In genomic region chr10:63256047-63256773, GRCh38 we compare ENCODE assay signal across 9 cellular contexts.
A peak's percentile ranks its signal among the peaks of the same experiment; 100 is the strongest.
DNase-seq lines count a peak whose midpoint lies in the region; ATAC-seq and TF ChIP-seq lines count a peak whose summit lies in the region.
"Had no signal": no experiment of that assay in that cellular context is flagged by ENCODE, and none has a peak within 500 bp of the region (broad histone marks: within the 10 kb centered on the region; RNA-seq: fewer than 3 reads in every experiment).

No MANE protein-coding gene starts in this region.

- POLR2A ChIA-PET in WTC11 (lab: Charles Lee) = interaction anchor here (2.2 kb wide), 1 partner anchor 13 kb away, joined by 8 read pairs; no protein-coding TSS in a partner anchor

- no peaks in the 10 kb centered on the region for H3K9me3 Mint-ChIP-seq in activated naive CD4-positive, alpha-beta T cell treated with anti-CD3 and anti-CD28 coated beads for 36 hours
- peaks cover 1% of the 10 kb centered on the region for H3K9me3 Mint-ChIP-seq in activated naive CD4-positive, alpha-beta T cell treated with anti-CD3 and anti-CD28 coated beads, Interleukin-2, amount 10 ng/mL, durations not matched to agents 7 days and 5 days
- H3K9me3 Mint-ChIP-seq in WTC11 = no peaks in the 10 kb centered on the region
- H3K9me3 Mint-ChIP-seq: T-helper 1 cell treated with Interleukin-12 subunit alpha and Interleukin-12 subunit beta and Interleukin-4 antibody, amounts not matched to agents 30 μg/mL and 1 μg/mL, for 36 hours had no signal

- ATAC-seq in WTC11 (no peak), upper lobe of left lung (ENCODE audit: low FRiP score in 2 of 2) (peak in 1 of 2 donors; percentile 84), GM19463 (IDR thresholded peaks at IDR 0.05; ENCODE audit: unreplicated experiment) (no peak)

- TF ChIP-seq CTCF in WTC11 (IDR thresholded peaks at IDR 0.05) (no peak), right atrium auricular region (IDR thresholded peaks at IDR 0.05) (no peak), upper lobe of left lung (IDR thresholded peaks at IDR 0.05) (no peak)

- H3K27me3 ChIP-seq in right atrium auricular region = no peaks in the 10 kb centered on the region
- H3K27me3 ChIP-seq in upper lobe of left lung = no peaks in the 10 kb centered on the region

- no peak overlapping the region for H3K4me3 Mint-ChIP-seq in activated naive CD4-positive, alpha-beta T cell treated with anti-CD3 and anti-CD28 coated beads for 36 hours
- no peak overlapping the region for H3K4me3 Mint-ChIP-seq in activated naive CD4-positive, alpha-beta T cell treated with anti-CD3 and anti-CD28 coated beads, Interleukin-2, amount 10 ng/mL, durations not matched to agents 7 days and 5 days
- peak overlapping the region; percentile 28 for H3K4me3 Mint-ChIP-seq in WTC11
- H3K4me3 Mint-ChIP-seq: T-helper 1 cell treated with Interleukin-12 subunit alpha and Interleukin-12 subunit beta and Interleukin-4 antibody, amounts not matched to agents 30 μg/mL and 1 μg/mL, for 36 hours had no signal

- CTCF ChIA-PET in activated naive CD4-positive, alpha-beta T cell treated with anti-CD3 and anti-CD28 coated beads for 36 hours (lab: Charles Lee) = interaction anchor here (1.0 to 1.4 kb wide), 3 partner anchors 13 to 20 kb away, joined by 3 to 4 read pairs (median 3); no protein-coding TSS in a partner anchor
- CTCF ChIA-PET in activated naive CD4-positive, alpha-beta T cell treated with anti-CD3 and anti-CD28 coated beads, Interleukin-2, amount 10 ng/mL, durations not matched to agents 7 days and 5 days (lab: Charles Lee) = interaction anchor here (0.7 to 1.4 kb wide), 2 partner anchors 11 to 89 kb away, joined by 3 to 4 read pairs; no protein-coding TSS in a partner anchor
- CTCF ChIA-PET in WTC11 (lab: Charles Lee) = interaction anchor here (0.9 kb wide), 2 partner anchors 21 to 464 kb away, joined by 3 to 4 read pairs; no protein-coding TSS in a partner anchor

- H3K27me3 Mint-ChIP-seq in activated naive CD4-positive, alpha-beta T cell treated with anti-CD3 and anti-CD28 coated beads for 36 hours (ENCODE audit: low read depth) = no peaks in the 10 kb centered on the region
- H3K27me3 Mint-ChIP-seq in activated naive CD4-positive, alpha-beta T cell treated with anti-CD3 and anti-CD28 coated beads, Interleukin-2, amount 10 ng/mL, durations not matched to agents 7 days and 5 days = no peaks in the 10 kb centered on the region
- no peaks in the 10 kb centered on the region for H3K27me3 Mint-ChIP-seq in WTC11 (ENCODE audit: low read depth)

- no peaks in the 10 kb centered on the region for H3K9me3 ChIP-seq in right atrium auricular region
- H3K9me3 ChIP-seq in upper lobe of left lung = no peaks in the 10 kb centered on the region

- 22 to 28% methylated on average over 3 of the region's 3 CpGs for WGBS in upper lobe of left lung, 2 donors

- H3K4me3 ChIP-seq in right atrium auricular region (no peak overlapping the region), upper lobe of left lung (no peak overlapping the region)

- intact Hi-C loops in activated naive CD4-positive, alpha-beta T cell treated with anti-CD3 and anti-CD28 coated beads for 36 hours (cut with micrococcal nuclease) = no loop called here

- peaks cover 84% of the 10 kb centered on the region for H3K4me1 Mint-ChIP-seq in activated naive CD4-positive, alpha-beta T cell treated with anti-CD3 and anti-CD28 coated beads for 36 hours (ENCODE audit: low read depth)
- peaks cover 47% of the 10 kb centered on the region for H3K4me1 Mint-ChIP-seq in activated naive CD4-positive, alpha-beta T cell treated with anti-CD3 and anti-CD28 coated beads, Interleukin-2, amount 10 ng/mL, durations not matched to agents 7 days and 5 days
- peaks cover 73% of the 10 kb centered on the region for H3K4me1 Mint-ChIP-seq in WTC11

- no peak for TF ChIP-seq EP300 in upper lobe of left lung (IDR thresholded peaks at IDR 0.05)

- TF ChIP-seq POLR2A in upper lobe of left lung (IDR thresholded peaks at IDR 0.05) = no peak

- no peak for DNase-seq in activated naive CD4-positive, alpha-beta T cell treated with anti-CD3 and anti-CD28 coated beads for 36 hours
- no peak for DNase-seq in activated naive CD4-positive, alpha-beta T cell treated with anti-CD3 and anti-CD28 coated beads, Interleukin-2, amount 10 ng/mL, durations not matched to agents 7 days and 5 days
- no peak for DNase-seq in WTC11 (ENCODE audit: low spot score)
- DNase-seq in right atrium auricular region (ENCODE audit: low spot score) = no peak
- no peak for DNase-seq in upper lobe of left lung
- no peak for DNase-seq in cerebellar nuclear complex (lab: John Stamatoyannopoulos, UW)
- no peak for DNase-seq in islet precursor cell

- H3K27ac ChIP-seq in right atrium auricular region (peak overlapping the region; percentile 32 to 65), upper lobe of left lung (peak overlapping the region; percentile 32 to 67 (median 54))

- H3K4me1 ChIP-seq in right atrium auricular region (peaks cover 0 to 75% of the 10 kb centered on the region in 2 donors), upper lobe of left lung (peaks cover 46 to 68% (median 61%) of the 10 kb centered on the region in 4 donors)

- H3K36me3 ChIP-seq in right atrium auricular region (peaks cover 12% of the 10 kb centered on the region), upper lobe of left lung (peaks cover 0 to 5% (median 0%) of the 10 kb centered on the region in 4 donors)

- H3K36me3 Mint-ChIP-seq in activated naive CD4-positive, alpha-beta T cell treated with anti-CD3 and anti-CD28 coated beads for 36 hours (ENCODE audit: low read depth) = peaks cover 26% of the 10 kb centered on the region
- H3K36me3 Mint-ChIP-seq in activated naive CD4-positive, alpha-beta T cell treated with anti-CD3 and anti-CD28 coated beads, Interleukin-2, amount 10 ng/mL, durations not matched to agents 7 days and 5 days = peaks cover 55% of the 10 kb centered on the region
- H3K36me3 Mint-ChIP-seq in WTC11 = peaks cover 39% of the 10 kb centered on the region

- peak overlapping the region; percentile 53 for H3K27ac Mint-ChIP-seq in activated naive CD4-positive, alpha-beta T cell treated with anti-CD3 and anti-CD28 coated beads for 36 hours
- no peak overlapping the region for H3K27ac Mint-ChIP-seq in activated naive CD4-positive, alpha-beta T cell treated with anti-CD3 and anti-CD28 coated beads, Interleukin-2, amount 10 ng/mL, durations not matched to agents 7 days and 5 days
- peak overlapping the region; percentile 84 for H3K27ac Mint-ChIP-seq in WTC11
- H3K27ac Mint-ChIP-seq: T-helper 1 cell treated with Interleukin-12 subunit alpha and Interleukin-12 subunit beta and Interleukin-4 antibody, amounts not matched to agents 30 μg/mL and 1 μg/mL, for 36 hours had no signal

TF ChIP-seq in WTC11, 78 proteins besides CTCF, POLR2A, EP300 and RAD21 (continues in another document):
- TF ChIP-seq HMGA2 (CRISPR knock-in tag; IDR thresholded peaks at IDR 0.05) (no peak), MYBL2 (CRISPR knock-in tag; IDR thresholded peaks at IDR 0.05) (no peak), GABPB1 (CRISPR knock-in tag; IDR thresholded peaks at IDR 0.05) (no peak), RELA (CRISPR knock-in tag; IDR thresholded peaks at IDR 0.05; ENCODE audit: borderline replicate concordance) (no peak), JUN (CRISPR knock-in tag; IDR thresholded peaks at IDR 0.05) (no peak), CREB1 (CRISPR knock-in tag; IDR thresholded peaks at IDR 0.05) (no peak), ZNF263 (CRISPR knock-in tag; IDR thresholded peaks at IDR 0.05; ENCODE audit: low read depth) (no peak), NR3C1 (CRISPR knock-in tag; conservative IDR thresholded peaks at IDR 0.05; ENCODE audit: low read depth) (no peak), NR2C2 (CRISPR knock-in tag; IDR thresholded peaks at IDR 0.05) (no peak)
- TF ChIP-seq, protein P1, sequence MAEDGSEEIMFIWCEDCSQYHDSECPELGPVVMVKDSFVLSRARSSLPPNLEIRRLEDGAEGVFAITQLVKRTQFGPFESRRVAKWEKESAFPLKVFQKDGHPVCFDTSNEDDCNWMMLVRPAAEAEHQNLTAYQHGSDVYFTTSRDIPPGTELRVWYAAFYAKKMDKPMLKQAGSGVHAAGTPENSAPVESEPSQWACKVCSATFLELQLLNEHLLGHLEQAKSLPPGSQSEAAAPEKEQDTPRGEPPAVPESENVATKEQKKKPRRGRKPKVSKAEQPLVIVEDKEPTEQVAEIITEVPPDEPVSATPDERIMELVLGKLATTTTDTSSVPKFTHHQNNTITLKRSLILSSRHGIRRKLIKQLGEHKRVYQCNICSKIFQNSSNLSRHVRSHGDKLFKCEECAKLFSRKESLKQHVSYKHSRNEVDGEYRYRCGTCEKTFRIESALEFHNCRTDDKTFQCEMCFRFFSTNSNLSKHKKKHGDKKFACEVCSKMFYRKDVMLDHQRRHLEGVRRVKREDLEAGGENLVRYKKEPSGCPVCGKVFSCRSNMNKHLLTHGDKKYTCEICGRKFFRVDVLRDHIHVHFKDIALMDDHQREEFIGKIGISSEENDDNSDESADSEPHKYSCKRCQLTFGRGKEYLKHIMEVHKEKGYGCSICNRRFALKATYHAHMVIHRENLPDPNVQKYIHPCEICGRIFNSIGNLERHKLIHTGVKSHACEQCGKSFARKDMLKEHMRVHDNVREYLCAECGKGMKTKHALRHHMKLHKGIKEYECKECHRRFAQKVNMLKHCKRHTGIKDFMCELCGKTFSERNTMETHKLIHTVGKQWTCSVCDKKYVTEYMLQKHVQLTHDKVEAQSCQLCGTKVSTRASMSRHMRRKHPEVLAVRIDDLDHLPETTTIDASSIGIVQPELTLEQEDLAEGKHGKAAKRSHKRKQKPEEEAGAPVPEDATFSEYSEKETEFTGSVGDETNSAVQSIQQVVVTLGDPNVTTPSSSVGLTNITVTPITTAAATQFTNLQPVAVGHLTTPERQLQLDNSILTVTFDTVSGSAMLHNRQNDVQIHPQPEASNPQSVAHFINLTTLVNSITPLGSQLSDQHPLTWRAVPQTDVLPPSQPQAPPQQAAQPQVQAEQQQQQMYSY (CRISPR knock-in tag; IDR thresholded peaks at IDR 0.05) = no peak
- TF ChIP-seq, protein P2, sequence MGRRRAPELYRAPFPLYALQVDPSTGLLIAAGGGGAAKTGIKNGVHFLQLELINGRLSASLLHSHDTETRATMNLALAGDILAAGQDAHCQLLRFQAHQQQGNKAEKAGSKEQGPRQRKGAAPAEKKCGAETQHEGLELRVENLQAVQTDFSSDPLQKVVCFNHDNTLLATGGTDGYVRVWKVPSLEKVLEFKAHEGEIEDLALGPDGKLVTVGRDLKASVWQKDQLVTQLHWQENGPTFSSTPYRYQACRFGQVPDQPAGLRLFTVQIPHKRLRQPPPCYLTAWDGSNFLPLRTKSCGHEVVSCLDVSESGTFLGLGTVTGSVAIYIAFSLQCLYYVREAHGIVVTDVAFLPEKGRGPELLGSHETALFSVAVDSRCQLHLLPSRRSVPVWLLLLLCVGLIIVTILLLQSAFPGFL (CRISPR knock-in tag; IDR thresholded peaks at IDR 0.05; ENCODE audit: borderline replicate concordance) = no peak
